In the genomic region with DNA sequence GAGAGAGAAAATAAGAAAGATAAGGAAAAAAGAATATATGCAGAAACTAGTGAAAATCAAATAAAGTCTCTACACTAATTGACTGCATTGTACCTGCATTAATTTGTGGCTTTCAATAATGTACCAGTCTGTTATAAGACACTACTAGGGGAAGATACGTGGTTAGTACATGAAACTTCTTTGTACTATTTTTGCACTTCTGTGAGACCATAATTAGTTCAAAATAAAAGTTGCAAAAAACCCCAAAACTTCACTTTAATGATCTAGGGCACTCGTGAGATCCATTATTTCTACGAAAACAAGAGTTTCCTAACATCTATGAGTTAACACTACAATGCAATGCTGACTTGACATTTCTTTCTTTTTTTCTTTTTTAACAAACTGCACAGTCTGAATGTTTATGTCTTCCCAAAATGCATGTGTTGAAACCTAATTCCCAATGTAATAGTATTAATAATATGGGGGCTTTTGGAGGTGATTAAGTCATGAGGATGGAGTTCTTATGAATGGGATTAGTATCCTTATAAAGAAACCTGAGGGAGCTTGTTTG, we compare ENCODE assay signal across 23 cellular contexts.
DNase-seq lines count a peak whose midpoint lies in the region; ATAC-seq, FAIRE-seq and TF ChIP-seq lines count a peak whose summit lies in the region.
"Had no signal": no experiment of that assay in that cellular context is flagged by ENCODE, and none has a peak within 500 bp of the region (broad histone marks: within the 10 kb centered on the region; RNA-seq: fewer than 3 reads in every experiment).

No MANE protein-coding gene starts in this region.

- DNase-seq in NCI-H82 (lab: John Stamatoyannopoulos, UW), result peak; percentile 6
- DNase-seq in NCI-H82 treated with DMSO at 0.1 percent for 48 hours (lab: John Stamatoyannopoulos, UW; ENCODE audit: unreplicated experiment), result no peak
- DNase-seq in MM.1S, result peak; percentile 53
- no peak for DNase-seq in K562 (ENCODE audit: extremely low read depth in 1 of 4, low spot score in 3 of 4)
- no peak for DNase-seq in activated CD4-positive, alpha-beta T cell treated with anti-CD3 and anti-CD28 coated beads, Interleukin-2, amount 50 U/mL, for 4 hours
- no peak for DNase-seq in foreskin fibroblast
- DNase-seq in adrenal gland, result no peak
- DNase-seq: ACHN; AML-193; BE2C; CD4-positive, alpha-beta T cell; CD8-positive, alpha-beta memory T cell; DMS53; DMS79 treated with DMSO at 0.1 percent for 48 hours; GF-D8; HFFc6 had no signal

- no peak for FAIRE-seq in K562 (lab: Jason Lieb, UNC)
- FAIRE-seq: A204.1, H54 had no signal

- H3K9ac ChIP-seq in MM.1S (ENCODE audit: low read length) (no peak overlapping the region), K562 (ENCODE audit: insufficient read depth in 1 of 2, low read depth in 2 of 2, low read length in 2 of 2) (no peak overlapping the region)
- H3K9ac ChIP-seq: BLaER1 treated with 17β-estradiol and CSF1 and Interleukin-3, amounts not matched to agents 10 nM and 100 nM had no signal

- CTCF ChIA-PET in K562 (lab: Yijun Ruan, JAX; ENCODE audit: low intra/inter-chr PET ratio), result no interaction called here

- H3K27me3 ChIP-seq in MM.1S (replicated peaks; ENCODE audit: insufficient read depth, low read length), result no peaks in the 10 kb centered on the region
- H3K27me3 ChIP-seq in K562 (ENCODE audit: control insufficient read depth in 2 of 2, insufficient read depth in 2 of 2, low read length in 2 of 2), result no peaks in the 10 kb centered on the region
- no peaks in the 10 kb centered on the region for H3K27me3 ChIP-seq in adrenal gland
- H3K27me3 ChIP-seq: BE2C; BLaER1 treated with 17β-estradiol and CSF1 and Interleukin-3, amounts not matched to agents 10 nM and 100 nM had no signal

- peak overlapping the region; percentile 42 for H3K4me2 ChIP-seq in MM.1S (ENCODE audit: low read depth, low read length)
- no peak overlapping the region for H3K4me2 ChIP-seq in K562 (ENCODE audit: insufficient read depth, low read length)
- H3K4me2 ChIP-seq: BLaER1 treated with 17β-estradiol and CSF1 and Interleukin-3, amounts not matched to agents 10 nM and 100 nM; GM23338 had no signal

- H3F3A ChIP-seq in MM.1S (ENCODE audit: insufficient read depth, low read length), result no peaks in the 10 kb centered on the region

- POLR2A ChIA-PET in K562 (lab: Yijun Ruan, JAX), result no interaction called here

- TF ChIP-seq CTCF in MM.1S (IDR thresholded peaks at IDR 0.05; ENCODE audit: low read length), result no peak
- no peak for TF ChIP-seq CTCF in K562 (IDR thresholded peaks at IDR 0.05 in 2 of 3, conservative IDR thresholded peaks at IDR 0.05 in 1 of 3; ENCODE audit: insufficient read depth in 2 of 3, low read depth in 1 of 3, low read length in 3 of 3)
- no peak for TF ChIP-seq CTCF in foreskin fibroblast (IDR thresholded peaks at IDR 0.05; ENCODE audit: low read depth, low read length)
- TF ChIP-seq CTCF in adrenal gland (IDR thresholded peaks at IDR 0.05), result no peak

- TF ChIP-seq EP300 in K562 (IDR thresholded peaks at IDR 0.05; ENCODE audit: low read length), result no peak

- H3K27ac ChIP-seq in MM.1S (ENCODE audit: low read length) (0 out of 2 replicates have a peak overlapping the region, but pooled peaks have one; percentile 9), K562 (ENCODE audit: extremely low read depth, low read depth, low read length) (no peak overlapping the region), adrenal gland (no peak overlapping the region)
- H3K27ac ChIP-seq: 22Rv1; BLaER1 treated with 17β-estradiol and CSF1 and Interleukin-3, amounts not matched to agents 10 nM and 100 nM had no signal

- H2AFZ ChIP-seq in MM.1S (ENCODE audit: low read length) (0 out of 2 replicates have a peak overlapping the region, but pooled peaks have one; percentile 4), K562 (ENCODE audit: low read depth, low read length) (no peak overlapping the region)
- H2AFZ ChIP-seq: GM23338 had no signal

- H3K36me3 ChIP-seq in MM.1S (replicated peaks; ENCODE audit: insufficient read depth, low read length) (no peaks in the 10 kb centered on the region), K562 (ENCODE audit: control insufficient read depth, insufficient read depth, low read length) (no peaks in the 10 kb centered on the region), adrenal gland (replicated peaks in 1 of 2) (no peaks in the 10 kb centered on the region)
- H3K36me3 ChIP-seq: BE2C; BLaER1 treated with 17β-estradiol and CSF1 and Interleukin-3, amounts not matched to agents 10 nM and 100 nM; HAP-1 had no signal

- H3K4me3 ChIP-seq in MM.1S (ENCODE audit: low read length) (0 out of 2 replicates have a peak overlapping the region, but pooled peaks have one; percentile 1), K562 (no peak overlapping the region), foreskin fibroblast (ENCODE audit: low read depth in 1 of 2, low read length in 2 of 2) (no peak overlapping the region), adrenal gland (no peak overlapping the region)
- H3K4me3 ChIP-seq: BLaER1 treated with 17β-estradiol and CSF1 and Interleukin-3, amounts not matched to agents 10 nM and 100 nM; GM23338; HAP-1 had no signal

- TF ChIP-seq POLR2A in K562 (conservative IDR thresholded peaks at IDR 0.05), result no peak
- TF ChIP-seq POLR2A in adrenal gland (IDR thresholded peaks at IDR 0.05), result no peak

- ATAC-seq in GM18868 (IDR thresholded peaks at IDR 0.05; ENCODE audit: unreplicated experiment), result peak; percentile 34
- no peak for ATAC-seq in K562
- ATAC-seq: GM23338 had no signal

- intact Hi-C loops in K562 (cut with micrococcal nuclease), result no loop called here
- intact Hi-C loops in adrenal gland (cut with DNase I), result no loop called here

- H3K79me2 ChIP-seq in MM.1S (ENCODE audit: low read length), result no peaks in the 10 kb centered on the region
- H3K79me2 ChIP-seq in K562 (ENCODE audit: control insufficient read depth, insufficient read depth, low read length), result no peaks in the 10 kb centered on the region

- 0% methylated on average over 3 of the region's 3 CpGs for WGBS in K562 (ENCODE audit: insufficient coverage, low coverage, missing lambda C conversion rate)
- WGBS in adrenal gland, 4 donors, result 65 to 77% (median 73%) methylated on average over 3 of the region's 3 CpGs

- in situ Hi-C loops in K562 (cut with MboI), result no loop called here

- no peaks in the 10 kb centered on the region for H3K9me2 ChIP-seq in MM.1S (replicated peaks; ENCODE audit: insufficient read depth, low read length)

- H3K9me3 ChIP-seq in MM.1S (replicated peaks; ENCODE audit: insufficient read depth, low read length), result no peaks in the 10 kb centered on the region
- no peaks in the 10 kb centered on the region for H3K9me3 ChIP-seq in K562 (replicated peaks; ENCODE audit: control insufficient read depth, insufficient read depth, low read depth, low read length)
- H3K9me3 ChIP-seq in adrenal gland (replicated peaks in 1 of 3), result no peaks in the 10 kb centered on the region
- H3K9me3 ChIP-seq: BE2C; BLaER1 treated with 17β-estradiol and CSF1 and Interleukin-3, amounts not matched to agents 10 nM and 100 nM; HAP-1 had no signal

- no TSS peak for BruUV-seq in K562 (replicated peaks; lab: Mats Ljungman, UMichigan)

- H3K4me1 ChIP-seq in MM.1S (ENCODE audit: low read length) (peaks cover 20% of the 10 kb centered on the region), K562 (replicated peaks in 1 of 2; ENCODE audit: control insufficient read depth in 2 of 2, insufficient read depth in 2 of 2, low read length in 2 of 2) (no peaks in the 10 kb centered on the region), adrenal gland (replicated peaks in 1 of 2) (no peaks in the 10 kb centered on the region)
- H3K4me1 ChIP-seq: BE2C, HAP-1 had no signal

- H4K20me1 ChIP-seq in MM.1S (ENCODE audit: insufficient read depth, low read length) (no peaks in the 10 kb centered on the region), K562 (replicated peaks; ENCODE audit: control insufficient read depth, insufficient read depth, low read length) (no peaks in the 10 kb centered on the region)
- H4K20me1 ChIP-seq: BLaER1 treated with 17β-estradiol and CSF1 and Interleukin-3, amounts not matched to agents 10 nM and 100 nM had no signal

- TF ChIP-seq RAD21 in K562 (CRISPR knock-in tag; conservative IDR thresholded peaks at IDR 0.05 in 1 of 2, IDR thresholded peaks at IDR 0.05 in 1 of 2), result no peak

- H3K9me1 ChIP-seq in K562 (ENCODE audit: control insufficient read depth, insufficient read depth, low read length), result no peaks in the 10 kb centered on the region

TF ChIP-seq in K562, 482 proteins besides CTCF, POLR2A, EP300 and RAD21:
- TF ChIP-seq C11orf30 (IDR thresholded peaks at IDR 0.05; ENCODE audit: low read depth) (peak; percentile 62), MAFG (tag; conservative IDR thresholded peaks at IDR 0.05) (0 out of 2 replicates have a peak, but pooled peaks have one; percentile 32), MAFF (IDR thresholded peaks at IDR 0.05; ENCODE audit: low read length) (peak; percentile 50), HOMEZ (CRISPR knock-in tag; IDR thresholded peaks at IDR 0.05) (no peak), NR2C1 (IDR thresholded peaks at IDR 0.05) (no peak), NR2C1 (tag; IDR thresholded peaks at IDR 0.05) (no peak), ZNF316 (IDR thresholded peaks at IDR 0.05) (peak; percentile 79), ZFP30 (CRISPR knock-in tag; IDR thresholded peaks at IDR 0.05; ENCODE audit: borderline replicate concordance) (no peak), PRPF4 (IDR thresholded peaks at IDR 0.05; ENCODE audit: insufficient read depth, low read depth, low read length, poor library complexity, severe bottlenecking) (no peak), MAFK (IDR thresholded peaks at IDR 0.05; ENCODE audit: low read length) (peak; percentile 63)

Comparison
In these comparisons a context has a peak if more than half of its experiments do, and no peak if none do; other contexts are left out.
1. DNase-seq: peak in NCI-H82 (single experiment) and MM.1S (single experiment); none in NCI-H82 treated with DMSO at 0.1 percent for 48 hours (single experiment), K562 (0 of 4), activated CD4-positive, alpha-beta T cell treated with anti-CD3 and anti-CD28 coated beads, Interleukin-2, amount 50 U/mL, for 4 hours (0 of 2), foreskin fibroblast (0 of 2) and adrenal gland (0 of 7).